In genomic region chr2:112623913-112624777, GRCh38 we compare ENCODE assay signal across 8 cellular contexts. TPM values are rescaled to one million over a fixed set of nuclear protein-coding genes. Genes with fewer than 3 reads are reported as not detected.
DNase-seq lines count a peak whose midpoint lies in the region; ATAC-seq, FAIRE-seq and TF ChIP-seq lines count a peak whose summit lies in the region.

No MANE protein-coding gene starts in this region.

- no peak for TF ChIP-seq CTCF in nephron progenitor cell (IDR thresholded peaks at IDR 0.05)

- no peaks in the 10 kb centered on the region for H3K9me3 Mint-ChIP-seq in immature natural killer cell
- no peaks in the 10 kb centered on the region for H3K9me3 Mint-ChIP-seq in stimulated activated effector memory CD8-positive, alpha-beta T cell treated with anti-CD3 and anti-CD28 coated beads, Interleukin-12 subunit alpha, Interleukin-12 subunit beta, amount 100 ng/mL, for 72 hours
- H3K9me3 Mint-ChIP-seq in nephron progenitor cell = no peaks in the 10 kb centered on the region

- peaks cover 72 to 77% of the 10 kb centered on the region in 2 donors for H3K4me1 Mint-ChIP-seq in immature natural killer cell
- H3K4me1 Mint-ChIP-seq in stimulated activated effector memory CD8-positive, alpha-beta T cell treated with anti-CD3 and anti-CD28 coated beads, Interleukin-12 subunit alpha, Interleukin-12 subunit beta, amount 100 ng/mL, for 72 hours = peaks cover 46% of the 10 kb centered on the region
- H3K4me1 Mint-ChIP-seq in nephron progenitor cell = peaks cover 8% of the 10 kb centered on the region

- no peak for FAIRE-seq in RCC 7860 (lab: Jason Lieb, UNC)

- peak; percentile 89 for ATAC-seq in GM21529 (IDR thresholded peaks at IDR 0.05; ENCODE audit: unreplicated experiment)
- ATAC-seq in stimulated activated effector memory CD8-positive, alpha-beta T cell treated with anti-CD3 and anti-CD28 coated beads, Interleukin-12 subunit alpha, Interleukin-12 subunit beta, amount 100 ng/mL, for 72 hours = peak; percentile 92

- peak; percentile 52 for DNase-seq in AG08396 (ENCODE audit: low spot score)
- peak; percentile 35 for DNase-seq in RCC 7860 (ENCODE audit: low spot score)
- DNase-seq in activated gamma-delta T cell treated with anti-CD3 and anti-CD28 coated beads, Interleukin-2, amount 50 U/mL, for 16 hours (ENCODE audit: low read depth) = peak; percentile 47
- DNase-seq in immature natural killer cell = peak; percentile 66 to 72 (median 70)
- peak; percentile 43 to 74 for DNase-seq in stimulated activated effector memory CD8-positive, alpha-beta T cell treated with anti-CD3 and anti-CD28 coated beads, Interleukin-12 subunit alpha, Interleukin-12 subunit beta, amount 100 ng/mL, for 72 hours (ENCODE audit: low spot score in 2 of 2)
- no peak for DNase-seq in NCI-H1092 (lab: John Stamatoyannopoulos, UW)
- no peak for DNase-seq in nephron progenitor cell

- H3K36me3 Mint-ChIP-seq in immature natural killer cell = peaks cover 0 to 2% (median 0%) of the 10 kb centered on the region in 3 donors
- no peaks in the 10 kb centered on the region for H3K36me3 Mint-ChIP-seq in stimulated activated effector memory CD8-positive, alpha-beta T cell treated with anti-CD3 and anti-CD28 coated beads, Interleukin-12 subunit alpha, Interleukin-12 subunit beta, amount 100 ng/mL, for 72 hours
- H3K36me3 Mint-ChIP-seq in nephron progenitor cell (ENCODE audit: low read depth) = no peaks in the 10 kb centered on the region

- H3K4me3 Mint-ChIP-seq in immature natural killer cell = peak overlapping the region; percentile 68 to 89 (median 82)
- H3K4me3 Mint-ChIP-seq in stimulated activated effector memory CD8-positive, alpha-beta T cell treated with anti-CD3 and anti-CD28 coated beads, Interleukin-12 subunit alpha, Interleukin-12 subunit beta, amount 100 ng/mL, for 72 hours = no peak overlapping the region
- H3K4me3 Mint-ChIP-seq in nephron progenitor cell = no peak overlapping the region

- H3K27ac Mint-ChIP-seq in immature natural killer cell = peak overlapping the region; percentile 85 to 98 (median 94)
- no peak overlapping the region for H3K27ac Mint-ChIP-seq in stimulated activated effector memory CD8-positive, alpha-beta T cell treated with anti-CD3 and anti-CD28 coated beads, Interleukin-12 subunit alpha, Interleukin-12 subunit beta, amount 100 ng/mL, for 72 hours
- H3K27ac Mint-ChIP-seq in nephron progenitor cell = no peak overlapping the region

- peaks cover 0 to 8% (median 4%) of the 10 kb centered on the region in 3 donors for H3K27me3 Mint-ChIP-seq in immature natural killer cell (ENCODE audit: low read depth in 3 of 3)
- peaks cover 26% of the 10 kb centered on the region for H3K27me3 Mint-ChIP-seq in nephron progenitor cell (ENCODE audit: low read depth, poor library complexity)

RNA-seq across cellular contexts. Expression of gene SLC20A1, which starts 21.6 kb away (rescaled TPM):
- 10 to 100 TPM; 34.4 to 77.5 (median 73.1) TPM for polyA plus RNA-seq in immature natural killer cell

RNA-seq across cellular contexts. Expression of gene CHCHD5, which starts 39.7 kb away (rescaled TPM):
- polyA plus RNA-seq in immature natural killer cell = 100 to 1,000 TPM in 1 of 3 donors, 10 to 100 TPM in 2; 65.1 to 109 (median 81.0) TPM

Comparison
In these comparisons a context has a peak if more than half of its experiments do, and no peak if none do; other contexts are left out.
1. DNase-seq: peak in AG08396 (single experiment), RCC 7860 (single experiment), activated gamma-delta T cell treated with anti-CD3 and anti-CD28 coated beads, Interleukin-2, amount 50 U/mL, for 16 hours (single experiment), immature natural killer cell (3 of 3) and stimulated activated effector memory CD8-positive, alpha-beta T cell treated with anti-CD3 and anti-CD28 coated beads, Interleukin-12 subunit alpha, Interleukin-12 subunit beta, amount 100 ng/mL, for 72 hours (2 of 2); none in NCI-H1092 (single experiment) and nephron progenitor cell (single experiment).
2. H3K27ac Mint-ChIP-seq: peak in immature natural killer cell (6 of 6); none in stimulated activated effector memory CD8-positive, alpha-beta T cell treated with anti-CD3 and anti-CD28 coated beads, Interleukin-12 subunit alpha, Interleukin-12 subunit beta, amount 100 ng/mL, for 72 hours (single experiment) and nephron progenitor cell (single experiment).
3. H3K4me3 Mint-ChIP-seq: peak in immature natural killer cell (5 of 5); none in stimulated activated effector memory CD8-positive, alpha-beta T cell treated with anti-CD3 and anti-CD28 coated beads, Interleukin-12 subunit alpha, Interleukin-12 subunit beta, amount 100 ng/mL, for 72 hours (single experiment) and nephron progenitor cell (single experiment).